Comparison of ENCODE assay signal across 8 cellular contexts in the genomic region with DNA sequence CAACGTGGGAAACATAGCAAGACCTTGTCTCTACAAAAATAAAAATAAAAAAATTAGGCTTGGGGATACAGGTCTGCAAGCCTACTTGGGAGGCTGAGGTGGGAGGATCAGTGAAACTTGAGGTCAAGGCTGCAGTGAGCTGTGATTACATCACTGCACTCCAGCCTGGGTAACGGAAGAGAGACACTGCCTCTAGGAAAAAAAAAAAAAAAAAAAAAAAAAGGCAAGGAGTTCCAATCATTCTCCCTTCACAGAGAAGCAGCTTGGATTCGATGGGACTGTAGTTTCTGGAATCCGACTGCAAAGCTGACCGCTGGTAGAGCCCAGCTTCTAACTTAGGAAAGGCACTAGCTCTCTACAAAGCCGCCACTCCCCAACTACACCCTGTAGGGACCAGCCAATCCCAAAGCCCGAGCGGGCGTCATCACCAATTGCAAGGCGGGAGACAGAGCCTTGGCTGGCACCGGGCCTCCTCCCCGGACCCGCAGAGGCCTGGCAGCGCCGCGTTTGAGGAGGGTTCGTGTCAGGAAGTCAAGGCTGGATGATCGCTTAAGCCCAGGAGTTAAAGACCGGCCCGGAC. TPM values are rescaled to one million over a fixed set of nuclear protein-coding genes. Genes with fewer than 3 reads are reported as not detected.
DNase-seq lines count a peak whose midpoint lies in the region; ATAC-seq, FAIRE-seq and TF ChIP-seq lines count a peak whose summit lies in the region.

No MANE protein-coding gene starts in this region.

- no peaks in the 10 kb centered on the region for H3K36me3 ChIP-seq in hepatocyte (replicated peaks; ENCODE audit: insufficient read depth, low read depth)

- H4K20me1 ChIP-seq in hepatocyte (ENCODE audit: insufficient read depth, poor library complexity, severe bottlenecking): no peaks in the 10 kb centered on the region

- DNase-seq in GM12892 (ENCODE audit: insufficient read length): peak; percentile 71
- peak; percentile 92 for DNase-seq in NCI-H146 (lab: John Stamatoyannopoulos, UW)
- DNase-seq in T-helper 2 cell treated with Interferon-gamma antibody and Interleukin-4, amounts not matched to agents 5 μg/mL and 100 μg/mL, for 36 hours (ENCODE audit: low spot score): peak; percentile 86
- DNase-seq in astrocyte of the cerebellum (ENCODE audit: low read depth): peak; percentile 44
- peak; percentile 78 for DNase-seq in hepatocyte (ENCODE audit: low spot score)
- DNase-seq in renal cortical epithelial cell (ENCODE audit: low read depth): peak; percentile 80

- ATAC-seq in HG02852 (IDR thresholded peaks at IDR 0.05; ENCODE audit: unreplicated experiment) (peak; percentile 52), GM18519 (IDR thresholded peaks at IDR 0.05; ENCODE audit: low FRiP score, unreplicated experiment) (no peak)

- H3K27me3 ChIP-seq in hepatocyte: no peaks in the 10 kb centered on the region

- no peaks in the 10 kb centered on the region for H3K9me3 ChIP-seq in hepatocyte (ENCODE audit: low read depth)

- peak overlapping the region; percentile 78 for H2AFZ ChIP-seq in hepatocyte

- H3K4me3 Mint-ChIP-seq in T-helper 2 cell treated with Interferon-gamma antibody and Interleukin-4, amounts not matched to agents 5 μg/mL and 100 μg/mL, for 36 hours: peak overlapping the region; percentile 97

- in situ Hi-C loops in astrocyte of the cerebellum (cut with HindIII; ENCODE audit: low sequenced_read_pairs): no loop called here

- no peaks in the 10 kb centered on the region for H3K27me3 Mint-ChIP-seq in T-helper 2 cell treated with Interferon-gamma antibody and Interleukin-4, amounts not matched to agents 5 μg/mL and 100 μg/mL, for 36 hours (ENCODE audit: low read depth)

- H3K27ac ChIP-seq in hepatocyte: peak overlapping the region; percentile 97

- H3K4me1 Mint-ChIP-seq in T-helper 2 cell treated with Interferon-gamma antibody and Interleukin-4, amounts not matched to agents 5 μg/mL and 100 μg/mL, for 36 hours (ENCODE audit: low read depth): peaks cover 27% of the 10 kb centered on the region

- no peak for TF ChIP-seq POLR2A in GM12892 (IDR thresholded peaks at IDR 0.05; ENCODE audit: low read depth, low read length)

- peaks cover 31% of the 10 kb centered on the region for H3K36me3 Mint-ChIP-seq in T-helper 2 cell treated with Interferon-gamma antibody and Interleukin-4, amounts not matched to agents 5 μg/mL and 100 μg/mL, for 36 hours (ENCODE audit: low read depth)

- peak overlapping the region; percentile 100 for H3K27ac Mint-ChIP-seq in T-helper 2 cell treated with Interferon-gamma antibody and Interleukin-4, amounts not matched to agents 5 μg/mL and 100 μg/mL, for 36 hours

- no peaks in the 10 kb centered on the region for H3K9me2 ChIP-seq in hepatocyte (replicated peaks; ENCODE audit: insufficient read depth)

- peak overlapping the region; percentile 87 for H3K4me2 ChIP-seq in hepatocyte

- H3K79me2 ChIP-seq in hepatocyte: peaks cover 27% of the 10 kb centered on the region

- H3K9me3 Mint-ChIP-seq in T-helper 2 cell treated with Interferon-gamma antibody and Interleukin-4, amounts not matched to agents 5 μg/mL and 100 μg/mL, for 36 hours: no peaks in the 10 kb centered on the region

- H3K4me3 ChIP-seq in astrocyte of the cerebellum (ENCODE audit: low read depth, low read length) (peak overlapping the region; percentile 52), hepatocyte (no peak overlapping the region)

- no peak for FAIRE-seq in GM12892 (lab: Jason Lieb, UNC)

- peaks cover 23% of the 10 kb centered on the region for H3K4me1 ChIP-seq in hepatocyte (ENCODE audit: insufficient read depth)

- WGBS in hepatocyte (ENCODE audit: low lambda C conversion rate, missing lambda C conversion rate): 42% methylated on average over 20 of the region's 20 CpGs

- TF ChIP-seq CTCF in astrocyte of the cerebellum (IDR thresholded peaks at IDR 0.05; ENCODE audit: low read depth, low read length, missing control alignments) (no peak), hepatocyte (IDR thresholded peaks at IDR 0.05; ENCODE audit: poor library complexity) (no peak)

RNA-seq across cellular contexts. Expression of a gene that starts 0.7 kb away (rescaled TPM):
- 130 TPM for polyA plus RNA-seq in GM12892 (2012; ENCODE audit: missing spikeins)
- total RNA-seq in hepatocyte: 17.2 and 17.7 TPM in 2 replicates
- polyA plus RNA-seq in hepatocyte: 25.7 and 28.2 TPM in 2 replicates
- 23.6 and 25.1 TPM in 2 replicates for total RNA-seq in renal cortical epithelial cell

RNA-seq across cellular contexts. Expression of a gene that starts 27.8 kb away (rescaled TPM):
- 1.2 TPM for polyA plus RNA-seq in GM12892 (2012; ENCODE audit: missing spikeins)
- total RNA-seq in hepatocyte (35.2 and 53.7 TPM in 2 replicates), renal cortical epithelial cell (29.8 and 44.6 TPM in 2 replicates)
- polyA plus RNA-seq in hepatocyte: 68.1 and 70.7 TPM in 2 replicates

RNA-seq across cellular contexts. Expression of a gene that starts 34.5 kb away (rescaled TPM):
- polyA plus RNA-seq in GM12892 (2012; ENCODE audit: missing spikeins): 7.1 TPM
- total RNA-seq in hepatocyte (31.5 and 40.3 TPM in 2 replicates), renal cortical epithelial cell (38.0 and 40.5 TPM in 2 replicates)
- 26.5 and 29.6 TPM in 2 replicates for polyA plus RNA-seq in hepatocyte

RNA-seq across cellular contexts. Expression of a gene that starts 37.4 kb away (rescaled TPM):
- 40.7 TPM for polyA plus RNA-seq in GM12892 (2012; ENCODE audit: missing spikeins)
- total RNA-seq in hepatocyte: 135 and 146 TPM in 2 replicates
- polyA plus RNA-seq in hepatocyte: 64.3 and 76.9 TPM in 2 replicates
- total RNA-seq in renal cortical epithelial cell: 116 and 242 TPM in 2 replicates

RNA-seq across cellular contexts. Expression of a gene that starts 43.7 kb away (rescaled TPM):
- 3.0 TPM for polyA plus RNA-seq in GM12892 (2012; ENCODE audit: missing spikeins)
- total RNA-seq in hepatocyte (40.8 and 49.5 TPM in 2 replicates), renal cortical epithelial cell (14.2 and 17.3 TPM in 2 replicates)
- polyA plus RNA-seq in hepatocyte: 41.5 and 43.1 TPM in 2 replicates
